In genomic region chr9:72534931-72535330, GRCh38 we compare ENCODE assay signal across 35 cellular contexts. TPM values are rescaled to one million over a fixed set of nuclear protein-coding genes. Genes with fewer than 3 reads are reported as not detected.
"Had no signal": no experiment of that assay in that cellular context is flagged by ENCODE, and none has a peak within 500 bp of the region (broad histone marks: within the 10 kb centered on the region; RNA-seq: fewer than 3 reads in every experiment).

No MANE protein-coding gene starts in this region.

- H3K27ac ChIP-seq: ascending aorta, KMS-11, RWPE1 had no signal

- H3K9me3 Mint-ChIP-seq: activated naive CD4-positive, alpha-beta T cell treated with anti-CD3 and anti-CD28 coated beads, Interleukin-2, amount 50 U/mL, for 24 hours had no signal

- ATAC-seq: activated CD4-positive, alpha-beta T cell treated with anti-CD3 and anti-CD28 coated beads for 36 hours; activated CD8-positive, alpha-beta memory T cell treated with anti-CD3 and anti-CD28 coated beads, Interleukin-2, amount 10 ng/mL, durations not matched to agents 7 days and 5 days; PC-3; Right ventricle myocardium inferior had no signal

- H3K27me3 ChIP-seq: ascending aorta had no signal

- H3K27ac Mint-ChIP-seq: activated CD4-positive, alpha-beta T cell treated with anti-CD3 and anti-CD28 coated beads for 36 hours; activated CD4-positive, alpha-beta T cell treated with anti-CD3 and anti-CD28 coated beads, Interleukin-2, amount 10 ng/mL, durations not matched to agents 7 days and 5 days; activated CD8-positive, alpha-beta memory T cell treated with anti-CD3 and anti-CD28 coated beads, Interleukin-2, amount 10 ng/mL, durations not matched to agents 7 days and 5 days; activated naive CD4-positive, alpha-beta T cell treated with anti-CD3 and anti-CD28 coated beads, Interleukin-2, amount 50 U/mL, for 24 hours; activated naive CD8-positive, alpha-beta T cell treated with anti-CD3 and anti-CD28 coated beads, Interleukin-2, amount 10 ng/mL, durations not matched to agents 7 days and 5 days had no signal

- H3K9ac ChIP-seq: KMS-11 had no signal

- H3K4me1 Mint-ChIP-seq: activated CD8-positive, alpha-beta memory T cell treated with anti-CD3 and anti-CD28 coated beads, Interleukin-2, amount 10 ng/mL, durations not matched to agents 7 days and 5 days had no signal

- DNase-seq: activated CD4-positive, alpha-beta T cell treated with anti-CD3 and anti-CD28 coated beads for 36 hours; activated CD4-positive, alpha-beta T cell treated with anti-CD3 and anti-CD28 coated beads, Interleukin-2, amount 10 ng/mL, durations not matched to agents 7 days and 5 days; activated CD4-positive, alpha-beta T cell treated with anti-CD3 and anti-CD28 coated beads, Interleukin-2, amount 50 U/mL, for 48 hours; activated CD8-positive, alpha-beta memory T cell treated with anti-CD3 and anti-CD28 coated beads for 24 hours; activated CD8-positive, alpha-beta memory T cell treated with anti-CD3 and anti-CD28 coated beads, Interleukin-2, amount 10 ng/mL, durations not matched to agents 7 days and 5 days; activated CD8-positive, alpha-beta memory T cell treated with anti-CD3 and anti-CD28 coated beads, Interleukin-2, amount 50 U/mL, for 48 hours; activated effector memory CD4-positive, alpha-beta T cell treated with anti-CD3 and anti-CD28 coated beads, Interleukin-2, amount 50 U/mL, for 16 hours; activated naive CD4-positive, alpha-beta T cell treated with Interleukin-2 at 50 U/mL for 16 hours; activated naive CD8-positive, alpha-beta T cell treated with anti-CD3 and anti-CD28 coated beads, Interleukin-2, amount 10 ng/mL, durations not matched to agents 7 days and 5 days; activated T-cell treated with anti-CD3 and anti-CD28 coated beads, Interleukin-2, amount 50 U/mL, for 48 hours; amygdala; NCI-H1092 treated with DMSO at 0.1 percent for 48 hours; NCI-H1417; NCI-H146; NCI-H187; NCI-H2029 treated with DMSO at 0.1 percent for 48 hours; NCI-H2107; NCI-H2171; NCI-H510A; NCI-H526; NCI-H748 treated with DMSO at 0.1 percent for 48 hours; NK-92 treated with Interleukin-12 subunit alpha and Interleukin-12 subunit beta, amount 100 ng/mL, for 24 hours; PC-3; SIG-M5; SW 1271; T-helper 1 cell; T-helper 2 cell; T-helper 9 cell had no signal

- H3K27me3 Mint-ChIP-seq: activated CD4-positive, alpha-beta T cell treated with anti-CD3 and anti-CD28 coated beads for 36 hours; activated CD8-positive, alpha-beta memory T cell treated with anti-CD3 and anti-CD28 coated beads, Interleukin-2, amount 10 ng/mL, durations not matched to agents 7 days and 5 days; activated naive CD4-positive, alpha-beta T cell treated with anti-CD3 and anti-CD28 coated beads, Interleukin-2, amount 50 U/mL, for 24 hours; activated naive CD8-positive, alpha-beta T cell treated with anti-CD3 and anti-CD28 coated beads, Interleukin-2, amount 10 ng/mL, durations not matched to agents 7 days and 5 days had no signal

- H3K4me3 Mint-ChIP-seq: activated CD4-positive, alpha-beta T cell treated with anti-CD3 and anti-CD28 coated beads for 36 hours; activated CD4-positive, alpha-beta T cell treated with anti-CD3 and anti-CD28 coated beads, Interleukin-2, amount 10 ng/mL, durations not matched to agents 7 days and 5 days; activated CD8-positive, alpha-beta memory T cell treated with anti-CD3 and anti-CD28 coated beads, Interleukin-2, amount 10 ng/mL, durations not matched to agents 7 days and 5 days; activated naive CD4-positive, alpha-beta T cell treated with anti-CD3 and anti-CD28 coated beads, Interleukin-2, amount 50 U/mL, for 24 hours; activated naive CD8-positive, alpha-beta T cell treated with anti-CD3 and anti-CD28 coated beads, Interleukin-2, amount 10 ng/mL, durations not matched to agents 7 days and 5 days had no signal

- H3K4me2 ChIP-seq: KMS-11 had no signal

- FAIRE-seq: RCC 7860 had no signal

- H3K36me3 ChIP-seq: ascending aorta had no signal

- H3K4me3 ChIP-seq: ascending aorta had no signal

- H3K4me1 ChIP-seq: ascending aorta had no signal

RNA-seq across cellular contexts. Expression of gene TMC1, which starts 13.5 kb away (rescaled TPM):
- total RNA-seq: activated CD4-positive, alpha-beta T cell treated with anti-CD3 and anti-CD28 coated beads for 36 hours; activated CD4-positive, alpha-beta T cell treated with anti-CD3 and anti-CD28 coated beads, Interleukin-2, amount 10 ng/mL, durations not matched to agents 7 days and 5 days; activated CD8-positive, alpha-beta memory T cell treated with anti-CD3 and anti-CD28 coated beads, Interleukin-2, amount 10 ng/mL, durations not matched to agents 7 days and 5 days; activated naive CD8-positive, alpha-beta T cell treated with anti-CD3 and anti-CD28 coated beads, Interleukin-2, amount 10 ng/mL, durations not matched to agents 7 days and 5 days; ascending aorta; LHCN-M2; Right ventricle myocardium inferior had no signal
